Comparison of ENCODE assay signal across 12 cellular contexts in the genomic region with DNA sequence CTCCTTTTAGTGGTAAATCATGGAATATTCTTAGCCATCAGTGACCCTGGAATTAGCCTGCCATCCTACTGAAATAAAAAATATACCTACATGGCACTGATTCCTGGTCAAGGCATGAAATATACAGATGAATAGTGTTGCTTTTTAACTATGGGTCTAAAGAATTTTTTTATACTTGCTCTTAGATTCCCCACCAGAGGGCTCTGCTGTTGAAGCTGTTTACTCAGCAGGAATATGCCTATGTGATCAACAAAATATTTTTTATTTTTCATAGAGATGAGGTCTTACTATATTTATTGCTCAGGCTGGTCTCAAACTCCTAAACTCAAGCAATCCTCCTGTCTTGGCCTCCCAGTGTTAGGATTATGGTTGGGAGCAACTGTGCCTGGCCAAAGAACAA. TPM values are rescaled to one million over a fixed set of nuclear protein-coding genes. Genes with fewer than 3 reads are reported as not detected.
DNase-seq lines count a peak whose midpoint lies in the region; ATAC-seq, FAIRE-seq and TF ChIP-seq lines count a peak whose summit lies in the region.
"Had no signal": no experiment of that assay in that cellular context is flagged by ENCODE, and none has a peak within 500 bp of the region (broad histone marks: within the 10 kb centered on the region; RNA-seq: fewer than 3 reads in every experiment).

No MANE protein-coding gene starts in this region.

- DNase-seq in HepG2 (ENCODE audit: low spot score): no peak
- no peak for DNase-seq in RWPE1 (ENCODE audit: low spot score)
- peak in 1 of 2 donors; percentile 37 for DNase-seq in fibroblast of lung (ENCODE audit: low read depth in 2 of 2)
- no peak for DNase-seq in type B pancreatic cell (ENCODE audit: extremely low spot score, unreplicated experiment)
- no peak for DNase-seq in GM19238 (ENCODE audit: insufficient read length, low spot score)
- DNase-seq in hippocampal formation (lab: John Stamatoyannopoulos, UW): no peak
- DNase-seq in activated CD8-positive, alpha-beta memory T cell treated with anti-CD3 and anti-CD28 coated beads, Interleukin-2, amount 10 ng/mL, durations not matched to agents 7 days and 5 days: no peak

- no peaks in the 10 kb centered on the region for H3K27me3 Mint-ChIP-seq in type B pancreatic cell
- H3K27me3 Mint-ChIP-seq in activated CD8-positive, alpha-beta memory T cell treated with anti-CD3 and anti-CD28 coated beads, Interleukin-2, amount 10 ng/mL, durations not matched to agents 7 days and 5 days: no peaks in the 10 kb centered on the region

- H3K4me1 ChIP-seq in liver (ENCODE audit: control insufficient read depth in 4 of 4, insufficient read depth in 4 of 4, low read length in 3 of 4) (no peaks in the 10 kb centered on the region), HepG2 (ENCODE audit: insufficient read depth, low read length) (no peaks in the 10 kb centered on the region), fibroblast of lung (ENCODE audit: control insufficient read depth, extremely low read depth, insufficient read depth, low read length) (no peaks in the 10 kb centered on the region)

- H3K27me3 ChIP-seq in liver (ENCODE audit: control insufficient read depth in 4 of 4, insufficient read depth in 4 of 4, low read length in 3 of 4) (no peaks in the 10 kb centered on the region), HepG2 (ENCODE audit: control insufficient read depth in 1 of 2, insufficient read depth in 2 of 2, low read length in 2 of 2) (no peaks in the 10 kb centered on the region), fibroblast of lung (ENCODE audit: control insufficient read depth, insufficient read depth, low read length) (no peaks in the 10 kb centered on the region)

- ATAC-seq in HepG2: no peak
- no peak for ATAC-seq in activated CD8-positive, alpha-beta memory T cell treated with anti-CD3 and anti-CD28 coated beads, Interleukin-2, amount 10 ng/mL, durations not matched to agents 7 days and 5 days

- H3K9me3 ChIP-seq in liver (ENCODE audit: control insufficient read depth in 4 of 4, low read length in 3 of 4) (no peaks in the 10 kb centered on the region), HepG2 (ENCODE audit: low read length) (no peaks in the 10 kb centered on the region), fibroblast of lung (ENCODE audit: control insufficient read depth, insufficient read depth, low read depth, low read length) (no peaks in the 10 kb centered on the region)

- H3K4me3 Mint-ChIP-seq in type B pancreatic cell: no peak overlapping the region
- H3K4me3 Mint-ChIP-seq in activated CD8-positive, alpha-beta memory T cell treated with anti-CD3 and anti-CD28 coated beads, Interleukin-2, amount 10 ng/mL, durations not matched to agents 7 days and 5 days: no peak overlapping the region
- H3K4me3 Mint-ChIP-seq: CD14-positive monocyte had no signal

- TF ChIP-seq EP300 in HepG2 (IDR thresholded peaks at IDR 0.05; ENCODE audit: low read depth in 2 of 2, low read length in 2 of 2) (no peak), HepG2 (CRISPR knock-in tag; IDR thresholded peaks at IDR 0.05; ENCODE audit: borderline replicate concordance) (no peak)

- H3K4me2 ChIP-seq in HepG2 (ENCODE audit: low read depth, low read length): no peak overlapping the region
- no peak overlapping the region for H3K4me2 ChIP-seq in fibroblast of lung (ENCODE audit: extremely low read depth, insufficient read depth, low read length)

- peaks cover 7 to 43% (median 21%) of the 10 kb centered on the region in 4 donors for H3K36me3 ChIP-seq in liver (ENCODE audit: control insufficient read depth in 4 of 4, insufficient read depth in 3 of 4, low read depth in 1 of 4, low read length in 3 of 4)
- H3K36me3 ChIP-seq in HepG2 (replicated peaks in 1 of 2; ENCODE audit: control insufficient read depth in 1 of 2, insufficient read depth in 2 of 2, low read length in 2 of 2): peaks cover 12 to 54% of the 10 kb centered on the region in 2 experiments
- H3K36me3 ChIP-seq in fibroblast of lung (ENCODE audit: control insufficient read depth, insufficient read depth, low read length): peaks cover 4% of the 10 kb centered on the region

- CTCF ChIA-PET in HepG2 (lab: Yijun Ruan, JAX; ENCODE audit: low intra/inter-chr PET ratio, low total read pairs) (no interaction called here), RWPE1 (lab: Yijun Ruan, JAX) (interaction anchor here (0.5 to 0.6 kb wide), 3 partner anchors 136 to 691 kb away, joined by 3 read pairs; no protein-coding TSS in a partner anchor)
- CTCF ChIA-PET in activated CD8-positive, alpha-beta memory T cell treated with anti-CD3 and anti-CD28 coated beads, Interleukin-2, amount 10 ng/mL, durations not matched to agents 7 days and 5 days (lab: Charles Lee): interaction anchor here (0.6 kb wide), 1 partner anchor 23 kb away, joined by 4 read pairs; no protein-coding TSS in a partner anchor

- no peaks in the 10 kb centered on the region for H3K9me3 Mint-ChIP-seq in type B pancreatic cell
- H3K9me3 Mint-ChIP-seq in activated CD8-positive, alpha-beta memory T cell treated with anti-CD3 and anti-CD28 coated beads, Interleukin-2, amount 10 ng/mL, durations not matched to agents 7 days and 5 days (ENCODE audit: low read depth): no peaks in the 10 kb centered on the region
- H3K9me3 Mint-ChIP-seq: CD14-positive monocyte had no signal

- H3K9ac ChIP-seq in liver (ENCODE audit: low read depth in 1 of 2, low read length in 2 of 2): no peak overlapping the region
- H3K9ac ChIP-seq in HepG2 (ENCODE audit: insufficient read depth, low read depth, low read length): no peak overlapping the region
- H3K9ac ChIP-seq in fibroblast of lung (ENCODE audit: insufficient read depth, low read length): no peak overlapping the region

- in situ Hi-C loops in HepG2 (cut with HindIII; ENCODE audit: extremely low pct_ligation_motif_present, low pct_unique_long_range_greater_than_20kb): no loop called here

- H3K27ac Mint-ChIP-seq in type B pancreatic cell: no peak overlapping the region
- H3K27ac Mint-ChIP-seq in activated CD8-positive, alpha-beta memory T cell treated with anti-CD3 and anti-CD28 coated beads, Interleukin-2, amount 10 ng/mL, durations not matched to agents 7 days and 5 days: no peak overlapping the region
- H3K27ac Mint-ChIP-seq: CD14-positive monocyte had no signal

- H3K27ac ChIP-seq in liver (ENCODE audit: low read depth in 1 of 2, low read length in 2 of 2) (no peak overlapping the region), HepG2 (ENCODE audit: extremely low read length, insufficient read depth, low read length) (no peak overlapping the region), RWPE1 (no peak overlapping the region), fibroblast of lung (ENCODE audit: insufficient read depth, low read length) (no peak overlapping the region)

- no TSS peak for BruUV-seq in HepG2 (replicated peaks; lab: Mats Ljungman, UMichigan)

- peaks cover 14% of the 10 kb centered on the region for H3K36me3 Mint-ChIP-seq in type B pancreatic cell
- H3K36me3 Mint-ChIP-seq in activated CD8-positive, alpha-beta memory T cell treated with anti-CD3 and anti-CD28 coated beads, Interleukin-2, amount 10 ng/mL, durations not matched to agents 7 days and 5 days: peaks cover 22% of the 10 kb centered on the region

- H2AFZ ChIP-seq in HepG2 (ENCODE audit: low read length) (no peak overlapping the region), fibroblast of lung (ENCODE audit: low read length) (no peak overlapping the region)

- H4K20me1 ChIP-seq in HepG2 (ENCODE audit: insufficient read depth, low read length) (no peaks in the 10 kb centered on the region), fibroblast of lung (ENCODE audit: control insufficient read depth, extremely low read depth, insufficient read depth, low read length) (no peaks in the 10 kb centered on the region)

- peak; percentile 11 for TF ChIP-seq CTCF in liver (IDR thresholded peaks at IDR 0.05; ENCODE audit: low read depth, low read length, missing input control)
- no peak for TF ChIP-seq CTCF in HepG2 (CRISPR knock-in tag; IDR thresholded peaks at IDR 0.05)
- TF ChIP-seq CTCF in RWPE1 (conservative IDR thresholded peaks at IDR 0.05; ENCODE audit: low read depth): peak; percentile 47
- TF ChIP-seq CTCF in fibroblast of lung (conservative IDR thresholded peaks at IDR 0.05 in 1 of 2, IDR thresholded peaks at IDR 0.05 in 1 of 2; ENCODE audit: low read depth in 1 of 2, low read length in 2 of 2): peak; percentile 37 to 57
- peak; percentile 58 for TF ChIP-seq CTCF in type B pancreatic cell (conservative IDR thresholded peaks at IDR 0.05)

- no peak for FAIRE-seq in HepG2 (lab: Jason Lieb, UNC)
- FAIRE-seq: colon, GM18507, TTC549 had no signal

- POLR2A ChIA-PET in HepG2 (lab: Yijun Ruan, JAX): no interaction called here
- POLR2A ChIA-PET in RWPE1 (lab: Yijun Ruan, JAX; ENCODE audit: low non-redundant PET): no interaction called here

- H3K4me3 ChIP-seq in liver (ENCODE audit: low read depth in 1 of 3, low read length in 3 of 3): no peak overlapping the region
- H3K4me3 ChIP-seq in HepG2 (replicated peaks in 1 of 3; ENCODE audit: insufficient read depth in 1 of 3, low read depth in 2 of 3, low read length in 3 of 3): no peak overlapping the region
- H3K4me3 ChIP-seq in fibroblast of lung (replicated peaks in 1 of 4; ENCODE audit: control extremely low read depth in 1 of 4, insufficient read depth in 1 of 4, low read depth in 3 of 4, low read length in 4 of 4): no peak overlapping the region

- no peak for TF ChIP-seq POLR2A in HepG2 (IDR thresholded peaks at IDR 0.05; ENCODE audit: insufficient read depth in 1 of 2, low read depth in 2 of 2, low read length in 2 of 2)

- no peaks in the 10 kb centered on the region for H3K79me2 ChIP-seq in HepG2 (ENCODE audit: insufficient read depth, low read length)
- H3K79me2 ChIP-seq in fibroblast of lung (ENCODE audit: control insufficient read depth, insufficient read depth, low read length): no peaks in the 10 kb centered on the region

- no peaks in the 10 kb centered on the region for H3K4me1 Mint-ChIP-seq in type B pancreatic cell (ENCODE audit: unreplicated experiment)
- H3K4me1 Mint-ChIP-seq in activated CD8-positive, alpha-beta memory T cell treated with anti-CD3 and anti-CD28 coated beads, Interleukin-2, amount 10 ng/mL, durations not matched to agents 7 days and 5 days: no peaks in the 10 kb centered on the region
- H3K4me1 Mint-ChIP-seq: CD14-positive monocyte had no signal

- TF ChIP-seq RAD21 in liver (IDR thresholded peaks at IDR 0.05) (peak; percentile 42), HepG2 (CRISPR knock-in tag; IDR thresholded peaks at IDR 0.05) (no peak)

- intact Hi-C loops in HepG2 (cut with micrococcal nuclease; ENCODE audit: unreplicated experiment): no loop called here

RNA-seq across cellular contexts. Expression of a gene that starts 13.5 kb away (rescaled TPM):
- total RNA-seq in liver (1 to 10 TPM; 7.0 to 7.1 TPM), HepG2 (2016; rRNA removed; fragmentation: Illumina TruSeq; extraction: Trizol) (33.6 and 38.7 TPM in 2 replicates), fibroblast of lung (12.1 and 19.5 TPM in 2 replicates), type B pancreatic cell (ENCODE audit: low replicate concordance) (15.7 and 26.7 TPM in 2 replicates)
- polyA plus RNA-seq in liver (10 to 100 TPM in 1 of 2 donors, 1 to 10 TPM in 1; 7.7 to 11.3 TPM), HepG2 (2011; rRNA removed) (25.9 and 28.5 TPM in 2 replicates), fibroblast of lung (22.3 and 27.8 TPM in 2 replicates)
- total RNA-seq in HepG2 (2016; cell fraction: cytosol; rRNA removed; fragmentation: Illumina TruSeq; extraction: Trizol; ENCODE audit: low read depth): 10.4 and 11.8 TPM in 2 replicates
- 29.9 and 43.3 TPM in 2 replicates for total RNA-seq in HepG2 (2016; cell fraction: insoluble cytoplasmic fraction; rRNA removed; fragmentation: Illumina TruSeq; extraction: Trizol)
- total RNA-seq in HepG2 (2016; cell fraction: membrane; rRNA removed; fragmentation: Illumina TruSeq; extraction: Trizol): 15.9 and 16.7 TPM in 2 replicates
- 16.3 and 20.0 TPM in 2 replicates for total RNA-seq in HepG2 (2016; cell fraction: nucleus; rRNA removed; fragmentation: Illumina TruSeq; extraction: Trizol)
- 26.0 and 26.9 TPM in 2 replicates for polyA plus RNA-seq in HepG2 (2011; cell fraction: cytosol; rRNA removed)
- 23.5 and 24.5 TPM in 2 replicates for polyA plus RNA-seq in HepG2 (2011; cell fraction: nucleus; rRNA removed)
- 15.1 and 16.1 TPM in 2 replicates for polyA plus RNA-seq in HepG2 (2012)
- polyA plus RNA-seq in HepG2 (2016; cell fraction: cytosol; fragmentation: Illumina TruSeq; extraction: Trizol; ENCODE audit: low read depth): 4.0 and 4.2 TPM in 2 replicates
- polyA plus RNA-seq in HepG2 (2016; cell fraction: insoluble cytoplasmic fraction; fragmentation: Illumina TruSeq; extraction: Trizol; ENCODE audit: low read depth): 35.0 and 37.0 TPM in 2 replicates
- 7.7 and 9.6 TPM in 2 replicates for polyA plus RNA-seq in HepG2 (2016; cell fraction: membrane; fragmentation: Illumina TruSeq; extraction: Trizol; ENCODE audit: low read depth)
- polyA plus RNA-seq in HepG2 (2016; cell fraction: nucleus; fragmentation: Illumina TruSeq; extraction: Trizol; ENCODE audit: insufficient read depth, low read depth): 26.9 and 31.5 TPM in 2 replicates
- 34.2 and 46.8 TPM in 2 replicates for polyA minus RNA-seq in HepG2 (2011; rRNA and poly(A)+ RNA removed; ENCODE audit: low replicate concordance)
- polyA minus RNA-seq in HepG2 (2011; cell fraction: cytosol; rRNA and poly(A)+ RNA removed): 12.8 and 16.2 TPM in 2 replicates
- polyA minus RNA-seq in HepG2 (2011; cell fraction: nucleus; rRNA and poly(A)+ RNA removed): 18.2 TPM in 2 replicates
- polyA plus RNA-seq in fibroblast of lung (2012): 17.0 and 21.0 TPM in 2 replicates
- polyA minus RNA-seq in fibroblast of lung (ENCODE audit: low replicate concordance): 12.7 and 73.4 TPM in 2 replicates
- 10 to 100 TPM; 17.8 to 20.0 TPM for total RNA-seq in activated CD8-positive, alpha-beta memory T cell treated with anti-CD3 and anti-CD28 coated beads, Interleukin-2, amount 10 ng/mL, durations not matched to agents 7 days and 5 days

RNA-seq across cellular contexts. Expression of a gene that starts 32.6 kb away (rescaled TPM):
- total RNA-seq in liver (10 to 100 TPM; 24.0 to 31.2 TPM), HepG2 (2016; rRNA removed; fragmentation: Illumina TruSeq; extraction: Trizol) (21.6 and 33.4 TPM in 2 replicates), fibroblast of lung (27.7 and 29.1 TPM in 2 replicates), type B pancreatic cell (ENCODE audit: low replicate concordance) (34.6 and 43.6 TPM in 2 replicates)
- polyA plus RNA-seq in liver (10 to 100 TPM; 10.8 TPM), HepG2 (2011; rRNA removed) (11.4 and 11.9 TPM in 2 replicates), fibroblast of lung (20.3 and 28.5 TPM in 2 replicates)
- total RNA-seq in HepG2 (2016; cell fraction: cytosol; rRNA removed; fragmentation: Illumina TruSeq; extraction: Trizol; ENCODE audit: low read depth): 16.9 and 25.1 TPM in 2 replicates
- 19.5 and 30.3 TPM in 2 replicates for total RNA-seq in HepG2 (2016; cell fraction: insoluble cytoplasmic fraction; rRNA removed; fragmentation: Illumina TruSeq; extraction: Trizol)
- total RNA-seq in HepG2 (2016; cell fraction: membrane; rRNA removed; fragmentation: Illumina TruSeq; extraction: Trizol): 13.0 and 15.5 TPM in 2 replicates
- 14.0 and 16.8 TPM in 2 replicates for total RNA-seq in HepG2 (2016; cell fraction: nucleus; rRNA removed; fragmentation: Illumina TruSeq; extraction: Trizol)
- 7.1 and 10.1 TPM in 2 replicates for polyA plus RNA-seq in HepG2 (2011; cell fraction: cytosol; rRNA removed)
- 8.3 and 10.0 TPM in 2 replicates for polyA plus RNA-seq in HepG2 (2011; cell fraction: nucleus; rRNA removed)
- polyA plus RNA-seq in HepG2 (2012): 11.3 and 12.7 TPM in 2 replicates
- polyA plus RNA-seq in HepG2 (2016; cell fraction: cytosol; fragmentation: Illumina TruSeq; extraction: Trizol; ENCODE audit: low read depth): 1.8 and 2.1 TPM in 2 replicates
- polyA plus RNA-seq in HepG2 (2016; cell fraction: insoluble cytoplasmic fraction; fragmentation: Illumina TruSeq; extraction: Trizol; ENCODE audit: low read depth): 18.3 and 18.7 TPM in 2 replicates
- polyA plus RNA-seq in HepG2 (2016; cell fraction: membrane; fragmentation: Illumina TruSeq; extraction: Trizol; ENCODE audit: low read depth): 2.8 and 3.6 TPM in 2 replicates
- 17.6 and 19.4 TPM in 2 replicates for polyA plus RNA-seq in HepG2 (2016; cell fraction: nucleus; fragmentation: Illumina TruSeq; extraction: Trizol; ENCODE audit: insufficient read depth, low read depth)
- 16.6 and 24.5 TPM in 2 replicates for polyA minus RNA-seq in HepG2 (2011; rRNA and poly(A)+ RNA removed; ENCODE audit: low replicate concordance)
- 18.1 and 20.4 TPM in 2 replicates for polyA minus RNA-seq in HepG2 (2011; cell fraction: cytosol; rRNA and poly(A)+ RNA removed)
- 11.3 TPM in 2 replicates for polyA minus RNA-seq in HepG2 (2011; cell fraction: nucleus; rRNA and poly(A)+ RNA removed)
- polyA plus RNA-seq in fibroblast of lung (2012): 14.2 and 19.3 TPM in 2 replicates
- polyA minus RNA-seq in fibroblast of lung (ENCODE audit: low replicate concordance): 4.6 and 12.9 TPM in 2 replicates
- total RNA-seq in activated CD8-positive, alpha-beta memory T cell treated with anti-CD3 and anti-CD28 coated beads, Interleukin-2, amount 10 ng/mL, durations not matched to agents 7 days and 5 days: 10 to 100 TPM; 14.2 to 14.6 TPM
